Comparison of ENCODE assay signal across 10 cellular contexts in the genomic region with DNA sequence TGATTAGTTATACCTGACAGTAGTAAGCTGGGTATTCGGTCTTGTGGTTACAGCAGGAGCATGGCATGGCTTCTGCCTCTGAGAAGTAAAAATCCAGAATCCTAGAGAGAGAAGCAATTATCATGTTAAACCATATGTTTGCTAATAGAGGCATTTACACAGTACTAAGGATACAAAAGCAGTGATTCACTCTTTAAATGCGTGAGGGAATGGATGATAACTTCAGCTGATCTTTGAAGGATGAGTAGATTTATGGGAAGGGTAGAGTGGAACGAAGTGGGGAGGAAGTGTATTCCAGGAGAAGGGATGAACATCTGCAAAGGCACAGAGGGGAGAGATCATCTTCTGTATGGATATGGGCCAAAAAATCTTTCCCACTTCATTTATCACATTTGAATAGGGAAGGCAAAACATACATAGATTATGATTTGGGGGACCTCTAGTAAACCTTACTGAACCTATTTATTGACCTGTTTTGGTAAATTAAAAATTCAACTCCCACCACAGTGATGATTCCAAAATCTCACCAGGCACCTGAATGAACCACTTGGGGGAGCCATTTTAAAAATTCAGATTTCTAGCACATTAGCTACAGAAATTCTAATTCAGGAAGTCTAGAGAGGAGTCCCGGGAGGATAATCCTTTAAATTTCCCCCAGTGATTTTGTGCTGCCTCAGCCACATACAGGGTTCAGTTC. TPM values are rescaled to one million over a fixed set of nuclear protein-coding genes. Genes with fewer than 3 reads are reported as not detected.
DNase-seq lines count a peak whose midpoint lies in the region; ATAC-seq and TF ChIP-seq lines count a peak whose summit lies in the region.
"Had no signal": no experiment of that assay in that cellular context is flagged by ENCODE, and none has a peak within 500 bp of the region (broad histone marks: within the 10 kb centered on the region; RNA-seq: fewer than 3 reads in every experiment).

No MANE protein-coding gene starts in this region.

- DNase-seq in HFF-Myc (ENCODE audit: extremely low read depth, low read depth) (no peak), NCI-H69 (lab: John Stamatoyannopoulos, UW) (peak; percentile 15), lower lobe of right lung (no peak), retina (no peak), NCI-H2171 treated with DMSO at 0.1 percent for 48 hours (lab: John Stamatoyannopoulos, UW) (no peak), NCI-H2227 treated with DMSO at 0.1 percent for 48 hours (lab: John Stamatoyannopoulos, UW) (no peak), HEK293T (ENCODE audit: extremely low spot score) (no peak)
- DNase-seq: NCI-H1694 treated with DMSO at 0.1 percent for 48 hours had no signal

- ATAC-seq in GM18505 (IDR thresholded peaks at IDR 0.05; ENCODE audit: unreplicated experiment): peak; percentile 39
- ATAC-seq in lower lobe of right lung: no peak

- CTCF ChIA-PET in HEK293T (lab: Yijun Ruan, JAX): no interaction called here

- H3K27ac ChIP-seq in lower lobe of right lung: no peak overlapping the region
- H3K27ac ChIP-seq: parathyroid adenoma had no signal

- no peaks in the 10 kb centered on the region for H3K4me1 ChIP-seq in lower lobe of right lung
- H3K4me1 ChIP-seq: parathyroid adenoma had no signal

- POLR2A ChIA-PET in HEK293T (lab: Yijun Ruan, JAX): no interaction called here

- TF ChIP-seq CTCF in HFF-Myc (IDR thresholded peaks at IDR 0.05; ENCODE audit: low read depth, low read length, missing control alignments) (peak; percentile 24), lower lobe of right lung (IDR thresholded peaks at IDR 0.05) (peak; percentile 23)

- H3K4me3 ChIP-seq in HFF-Myc (replicated peaks; ENCODE audit: low read depth, low read length) (no peak overlapping the region), lower lobe of right lung (no peak overlapping the region)

- no peaks in the 10 kb centered on the region for H3K36me3 ChIP-seq in lower lobe of right lung

- TF ChIP-seq POLR2A in GM18505 (IDR thresholded peaks at IDR 0.05; ENCODE audit: borderline replicate concordance, extremely low read depth, insufficient read depth, insufficient read length): no peak

- intact Hi-C loops in lower lobe of right lung (cut with DNase I): no loop called here

- no peaks in the 10 kb centered on the region for H3K9me3 ChIP-seq in lower lobe of right lung

- no peaks in the 10 kb centered on the region for H3K27me3 ChIP-seq in lower lobe of right lung (ENCODE audit: low read depth)

TF ChIP-seq in HEK293T, 16 proteins besides CTCF, POLR2A, EP300 and RAD21:
- TF ChIP-seq L3MBTL2 (conservative IDR thresholded peaks at IDR 0.05) (no peak), SP1 (IDR thresholded peaks at IDR 0.05) (no peak), TARDBP (IDR thresholded peaks at IDR 0.05) (no peak), ARNT (IDR thresholded peaks at IDR 0.05) (no peak), CTBP1 (IDR thresholded peaks at IDR 0.05; ENCODE audit: borderline replicate concordance) (no peak), SUZ12 (IDR thresholded peaks at IDR 0.05) (no peak), HDGF (IDR thresholded peaks at IDR 0.05; ENCODE audit: borderline replicate concordance) (no peak), ZNF384 (IDR thresholded peaks at IDR 0.05) (no peak), FOXM1 (IDR thresholded peaks at IDR 0.05; ENCODE audit: borderline replicate concordance) (no peak), NFRKB (IDR thresholded peaks at IDR 0.05) (no peak), FOXK2 (IDR thresholded peaks at IDR 0.05) (no peak)
- TF ChIP-seq, protein P1, sequence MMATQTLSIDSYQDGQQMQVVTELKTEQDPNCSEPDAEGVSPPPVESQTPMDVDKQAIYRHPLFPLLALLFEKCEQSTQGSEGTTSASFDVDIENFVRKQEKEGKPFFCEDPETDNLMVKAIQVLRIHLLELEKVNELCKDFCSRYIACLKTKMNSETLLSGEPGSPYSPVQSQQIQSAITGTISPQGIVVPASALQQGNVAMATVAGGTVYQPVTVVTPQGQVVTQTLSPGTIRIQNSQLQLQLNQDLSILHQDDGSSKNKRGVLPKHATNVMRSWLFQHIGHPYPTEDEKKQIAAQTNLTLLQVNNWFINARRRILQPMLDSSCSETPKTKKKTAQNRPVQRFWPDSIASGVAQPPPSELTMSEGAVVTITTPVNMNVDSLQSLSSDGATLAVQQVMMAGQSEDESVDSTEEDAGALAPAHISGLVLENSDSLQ (IDR thresholded peaks at IDR 0.05): no peak

RNA-seq across cellular contexts. Expression of gene IGSF10, which starts 35.1 kb away (rescaled TPM):
- total RNA-seq in lower lobe of right lung: 30.9 TPM

RNA-seq across cellular contexts. Expression of gene P2RY12, which starts 41.2 kb away (rescaled TPM):
- 6.2 TPM for total RNA-seq in lower lobe of right lung
